12 cellular contexts compared by ENCODE assay signal in the genomic region with DNA sequence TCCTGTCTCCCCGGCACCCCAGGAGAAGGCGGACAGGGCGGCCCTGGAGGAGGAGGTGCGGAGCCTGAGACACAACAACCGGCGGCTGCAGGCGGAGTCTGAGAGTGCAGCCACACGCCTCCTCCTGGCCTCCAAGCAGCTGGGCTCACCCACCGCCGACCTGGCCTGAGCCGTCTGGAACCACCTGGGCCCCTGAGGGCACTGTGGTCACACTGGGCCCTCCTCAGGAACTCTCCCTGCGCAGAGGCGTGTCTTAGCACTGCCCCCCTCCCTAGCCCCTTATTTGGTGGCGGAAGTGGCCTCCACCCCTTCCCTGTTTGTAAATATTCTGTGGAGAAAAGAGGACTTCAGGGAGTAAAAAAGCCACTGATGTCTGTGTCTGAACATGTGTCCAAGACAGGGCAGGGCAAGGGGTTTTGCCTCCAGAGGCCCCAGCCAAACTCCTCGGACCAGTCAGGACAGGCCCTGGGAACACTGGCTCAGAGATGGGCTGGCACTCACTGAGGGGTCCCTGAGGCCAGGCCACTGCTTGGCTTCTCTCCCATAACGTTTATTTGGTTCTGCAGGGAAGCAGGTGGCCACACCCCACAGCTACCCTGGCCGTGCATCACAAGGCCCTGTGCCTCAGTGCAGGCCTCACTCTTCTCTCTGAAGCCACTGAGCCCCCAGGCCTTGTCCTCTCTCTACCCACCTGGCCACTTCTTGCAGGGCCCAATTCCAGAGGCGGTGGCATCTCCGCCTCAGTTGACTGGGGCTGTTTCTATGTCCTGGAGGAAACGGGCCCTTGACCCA. TPM values are rescaled to one million over a fixed set of nuclear protein-coding genes. Genes with fewer than 3 reads are reported as not detected.
A peak's percentile ranks its signal among the peaks of the same experiment; 100 is the strongest.
DNase-seq lines count a peak whose midpoint lies in the region; ATAC-seq and TF ChIP-seq lines count a peak whose summit lies in the region.
"Had no signal": no experiment of that assay in that cellular context is flagged by ENCODE, and none has a peak within 500 bp of the region (broad histone marks: within the 10 kb centered on the region; RNA-seq: fewer than 3 reads in every experiment).

No MANE protein-coding gene starts in this region.

- no peak overlapping the region for H3K4me3 ChIP-seq in adrenal gland
- H3K4me3 ChIP-seq in tibial artery, result no peak overlapping the region
- H3K4me3 ChIP-seq: cardiac muscle cell had no signal

- H3K27me3 ChIP-seq in adrenal gland (no peaks in the 10 kb centered on the region), tibial artery (no peaks in the 10 kb centered on the region)
- H3K27me3 ChIP-seq: cardiac muscle cell had no signal

- H3K36me3 Mint-ChIP-seq in activated naive CD8-positive, alpha-beta T cell, result no peaks in the 10 kb centered on the region
- peaks cover 13% of the 10 kb centered on the region for H3K36me3 Mint-ChIP-seq in activated naive CD8-positive, alpha-beta T cell treated with anti-CD3 and anti-CD28 coated beads for 36 hours
- H3K36me3 Mint-ChIP-seq in mesothelial cell of epicardium, result peaks cover 14% of the 10 kb centered on the region

- TF ChIP-seq CTCF in adrenal gland (IDR thresholded peaks at IDR 0.05) (no peak), mesothelial cell of epicardium (IDR thresholded peaks at IDR 0.05; ENCODE audit: unreplicated experiment) (no peak), tibial artery (IDR thresholded peaks at IDR 0.05) (no peak)

- TF ChIP-seq POLR2A in adrenal gland (IDR thresholded peaks at IDR 0.05), result no peak

- H3K9me3 ChIP-seq in adrenal gland (replicated peaks in 1 of 3) (no peaks in the 10 kb centered on the region), tibial artery (no peaks in the 10 kb centered on the region)

- H3K27ac Mint-ChIP-seq in activated naive CD8-positive, alpha-beta T cell, result peak overlapping the region; percentile 89
- H3K27ac Mint-ChIP-seq in activated naive CD8-positive, alpha-beta T cell treated with anti-CD3 and anti-CD28 coated beads for 36 hours, result no peak overlapping the region
- peak overlapping the region; percentile 96 for H3K27ac Mint-ChIP-seq in mesothelial cell of epicardium

- WGBS in adrenal gland, 4 donors, result 73 to 82% (median 80%) methylated on average over 13 to 20 of the region's 20 CpGs

- H3K4me3 Mint-ChIP-seq in activated naive CD8-positive, alpha-beta T cell, result no peak overlapping the region
- no peak overlapping the region for H3K4me3 Mint-ChIP-seq in activated naive CD8-positive, alpha-beta T cell treated with anti-CD3 and anti-CD28 coated beads for 36 hours
- no peak overlapping the region for H3K4me3 Mint-ChIP-seq in mesothelial cell of epicardium

- intact Hi-C loops in adrenal gland (cut with DNase I), result no loop called here
- intact Hi-C loops in tibial artery (cut with DNase I; ENCODE audit: low total_unique reads), result no loop called here

- ATAC-seq in HG03565 (IDR thresholded peaks at IDR 0.05; ENCODE audit: unreplicated experiment), result no peak

- peak overlapping the region in 3 of 5 donors; percentile 95 to 97 (median 96) for H3K27ac ChIP-seq in adrenal gland
- H3K27ac ChIP-seq in tibial artery, result peak overlapping the region; percentile 92 to 94

- H3K36me3 ChIP-seq in adrenal gland (replicated peaks in 1 of 2), result peaks cover 0 to 47% of the 10 kb centered on the region in 2 donors
- H3K36me3 ChIP-seq in tibial artery, result peaks cover 18 to 52% (median 36%) of the 10 kb centered on the region in 3 donors

- no peak for DNase-seq in activated naive CD8-positive, alpha-beta T cell treated with anti-CD3 and anti-CD28 coated beads for 36 hours
- DNase-seq in adrenal gland (peak in 3 of 7 donors; percentile 13 to 26 (median 25)), mesothelial cell of epicardium (ENCODE audit: low spot score in 2 of 2, unreplicated experiment in 2 of 2) (peak in 1 of 2 experiments; percentile 16), tibial artery (no peak), HuH-7 (ENCODE audit: low spot score) (no peak), NCI-H510A treated with DMSO at 0.1 percent for 48 hours (lab: John Stamatoyannopoulos, UW) (no peak)
- DNase-seq: AML-193, nephron progenitor cell had no signal

- no peaks in the 10 kb centered on the region for H3K9me3 Mint-ChIP-seq in activated naive CD8-positive, alpha-beta T cell (ENCODE audit: low read depth)
- H3K9me3 Mint-ChIP-seq in activated naive CD8-positive, alpha-beta T cell treated with anti-CD3 and anti-CD28 coated beads for 36 hours, result no peaks in the 10 kb centered on the region
- no peaks in the 10 kb centered on the region for H3K9me3 Mint-ChIP-seq in mesothelial cell of epicardium
- H3K9me3 Mint-ChIP-seq: activated CD4-positive, alpha-beta T cell treated with anti-CD3 and anti-CD28 coated beads, Interleukin-2, amount 10 ng/mL, durations not matched to agents 24 days and 14 days; nephron progenitor cell had no signal

- H3K4me1 ChIP-seq in adrenal gland (replicated peaks in 1 of 2) (peaks cover 13 to 39% of the 10 kb centered on the region in 2 donors), tibial artery (peaks cover 6 to 58% (median 39%) of the 10 kb centered on the region in 4 donors)

- no peaks in the 10 kb centered on the region for H3K27me3 Mint-ChIP-seq in activated naive CD8-positive, alpha-beta T cell
- H3K27me3 Mint-ChIP-seq in activated naive CD8-positive, alpha-beta T cell treated with anti-CD3 and anti-CD28 coated beads for 36 hours, result no peaks in the 10 kb centered on the region
- H3K27me3 Mint-ChIP-seq in mesothelial cell of epicardium (ENCODE audit: low read depth), result peaks cover 1% of the 10 kb centered on the region
- H3K27me3 Mint-ChIP-seq: activated CD4-positive, alpha-beta T cell treated with anti-CD3 and anti-CD28 coated beads, Interleukin-2, amount 10 ng/mL, durations not matched to agents 24 days and 14 days had no signal

- peaks cover 40% of the 10 kb centered on the region for H3K4me1 Mint-ChIP-seq in activated naive CD8-positive, alpha-beta T cell (ENCODE audit: low read depth)
- peaks cover 31% of the 10 kb centered on the region for H3K4me1 Mint-ChIP-seq in activated naive CD8-positive, alpha-beta T cell treated with anti-CD3 and anti-CD28 coated beads for 36 hours
- H3K4me1 Mint-ChIP-seq in mesothelial cell of epicardium, result peaks cover 42% of the 10 kb centered on the region

RNA-seq across cellular contexts. Expression of gene RELA, which starts 12.0 kb away (rescaled TPM):
- total RNA-seq in activated naive CD8-positive, alpha-beta T cell treated with anti-CD3 and anti-CD28 coated beads for 36 hours, result 10 to 100 TPM; 69.6 to 71.6 TPM
- total RNA-seq in adrenal gland (10 to 100 TPM; 31.7 to 76.2 (median 69.6) TPM), mesothelial cell of epicardium (95.6 to 98.8 TPM (median 96.8 TPM) in 3 replicates)
- 10 to 100 TPM; 38.2 to 64.6 (median 46.7) TPM for polyA plus RNA-seq in adrenal gland

RNA-seq across cellular contexts. Expression of gene SIPA1, which starts 12.8 kb away (rescaled TPM):
- total RNA-seq in activated naive CD8-positive, alpha-beta T cell treated with anti-CD3 and anti-CD28 coated beads for 36 hours, result 100 to 1,000 TPM; 123 to 127 TPM
- total RNA-seq in adrenal gland (100 to 1,000 TPM in 1 of 8 donors, 10 to 100 TPM in 7; 51.3 to 108 (median 76.3) TPM), mesothelial cell of epicardium (37.1 to 42.9 TPM (median 37.5 TPM) in 3 replicates)
- 100 to 1,000 TPM in 2 of 3 donors, 1 to 10 TPM in 1; 8.7 to 377 (median 171) TPM for polyA plus RNA-seq in adrenal gland

RNA-seq across cellular contexts. Expression of gene PCNX3, which starts 35.2 kb away (rescaled TPM):
- total RNA-seq in activated naive CD8-positive, alpha-beta T cell treated with anti-CD3 and anti-CD28 coated beads for 36 hours, result 10 to 100 TPM; 40.9 to 42.6 TPM
- total RNA-seq in adrenal gland (10 to 100 TPM; 28.6 to 45.0 (median 41.9) TPM), mesothelial cell of epicardium (59.0 to 61.8 TPM (median 61.3 TPM) in 3 replicates)
- polyA plus RNA-seq in adrenal gland, result 10 to 100 TPM in 2 of 3 donors, 1 to 10 TPM in 1; 9.0 to 29.9 (median 19.2) TPM

RNA-seq across cellular contexts. Expression of gene MAP3K11, which starts 36.7 kb away (rescaled TPM):
- 10 to 100 TPM; 51.2 to 54.8 TPM for total RNA-seq in activated naive CD8-positive, alpha-beta T cell treated with anti-CD3 and anti-CD28 coated beads for 36 hours
- 10 to 100 TPM; 40.2 to 84.4 (median 57.8) TPM for total RNA-seq in adrenal gland
- 100 to 1,000 TPM in 1 of 3 donors, 10 to 100 TPM in 2; 11.1 to 143 (median 85.2) TPM for polyA plus RNA-seq in adrenal gland
- total RNA-seq in mesothelial cell of epicardium, result 46.8 to 52.0 TPM (median 47.5 TPM) in 3 replicates

RNA-seq across cellular contexts. Expression of gene KCNK7, which starts 55.1 kb away (rescaled TPM):
- total RNA-seq in activated naive CD8-positive, alpha-beta T cell treated with anti-CD3 and anti-CD28 coated beads for 36 hours, result under 1 TPM; 0.37 to 0.62 TPM
- 1 to 10 TPM in 1 of 8 donors, under 1 TPM in 3, not detected in 4; 0.14 to 1.5 (median 0.40) TPM for total RNA-seq in adrenal gland
- 10 to 100 TPM in 1 of 3 donors, 1 to 10 TPM in 1, not detected in 1; 2.4 to 12.5 TPM for polyA plus RNA-seq in adrenal gland
- total RNA-seq in mesothelial cell of epicardium, result 0.95 to 2.4 TPM (median 1.7 TPM) in 3 replicates
- total RNA-seq: cardiac muscle cell had no signal
- polyA plus RNA-seq: cardiac muscle cell had no signal
